Comparison of ENCODE assay signal across 13 cellular contexts in genomic region chr17:27762527-27763305, GRCh38. TPM values are rescaled to one million over a fixed set of nuclear protein-coding genes. Genes with fewer than 3 reads are reported as not detected.
DNase-seq lines count a peak whose midpoint lies in the region; ATAC-seq and TF ChIP-seq lines count a peak whose summit lies in the region.
"Had no signal": no experiment of that assay in that cellular context is flagged by ENCODE, and none has a peak within 500 bp of the region (broad histone marks: within the 10 kb centered on the region; RNA-seq: fewer than 3 reads in every experiment).

No MANE protein-coding gene starts in this region.

- POLR2A ChIA-PET in PC-3 (lab: Charles Lee; ENCODE audit: unreplicated experiment) (no interaction called here), HEK293T (lab: Yijun Ruan, JAX) (no interaction called here)

- no peak overlapping the region for H3K4me3 ChIP-seq in PC-3 (ENCODE audit: low read length)
- H3K4me3 ChIP-seq: left ventricle myocardium inferior, psoas muscle had no signal

- H3K4me3 Mint-ChIP-seq in endothelial cell (ENCODE audit: unreplicated experiment) (no peak overlapping the region), osteocyte (ENCODE audit: unreplicated experiment) (no peak overlapping the region)
- H3K4me3 Mint-ChIP-seq: activated naive CD4-positive, alpha-beta T cell treated with anti-CD3 and anti-CD28 coated beads, Interleukin-2, amount 50 U/mL, for 24 hours; CD4-positive, alpha-beta memory T cell had no signal

- peaks cover 9% of the 10 kb centered on the region; the same call in 1 of the 2 replicates for H3K27me3 ChIP-seq in PC-3 (ENCODE audit: low read length)

- H3K27me3 Mint-ChIP-seq in endothelial cell (ENCODE audit: unreplicated experiment) = peaks cover 6% of the 10 kb centered on the region
- H3K27me3 Mint-ChIP-seq in osteocyte (ENCODE audit: unreplicated experiment) = peaks cover 4% of the 10 kb centered on the region
- H3K27me3 Mint-ChIP-seq: activated naive CD4-positive, alpha-beta T cell treated with anti-CD3 and anti-CD28 coated beads, Interleukin-2, amount 50 U/mL, for 24 hours had no signal

- no peaks in the 10 kb centered on the region for H3K9me3 ChIP-seq in PC-3 (ENCODE audit: low read length)
- H3K9me3 ChIP-seq: left ventricle myocardium inferior, psoas muscle had no signal

- H3K4me1 Mint-ChIP-seq in endothelial cell (ENCODE audit: unreplicated experiment) = peaks cover 7% of the 10 kb centered on the region
- no peaks in the 10 kb centered on the region for H3K4me1 Mint-ChIP-seq in osteocyte (ENCODE audit: unreplicated experiment)
- H3K4me1 Mint-ChIP-seq: activated naive CD4-positive, alpha-beta T cell treated with anti-CD3 and anti-CD28 coated beads, Interleukin-2, amount 50 U/mL, for 24 hours had no signal

- intact Hi-C loops in PC-3 (cut with micrococcal nuclease) = no loop called here

- CTCF ChIA-PET in PC-3 (lab: Charles Lee) (no interaction called here), HEK293T (lab: Yijun Ruan, JAX) (interaction anchor here (1.1 to 5.1 kb wide), 2 partner anchors 108 to 116 kb away, joined by 4 to 34 read pairs; no protein-coding TSS in a partner anchor)

- no peak for TF ChIP-seq CTCF in PC-3 (conservative IDR thresholded peaks at IDR 0.05; ENCODE audit: low read depth, low read length)
- no peak for TF ChIP-seq CTCF in endothelial cell (IDR thresholded peaks at IDR 0.05; ENCODE audit: unreplicated experiment)
- no peak for TF ChIP-seq CTCF in osteocyte (IDR thresholded peaks at IDR 0.05)

- H3K9me3 Mint-ChIP-seq in endothelial cell (ENCODE audit: unreplicated experiment) (no peaks in the 10 kb centered on the region), osteocyte (ENCODE audit: unreplicated experiment) (no peaks in the 10 kb centered on the region)
- H3K9me3 Mint-ChIP-seq: activated naive CD4-positive, alpha-beta T cell treated with anti-CD3 and anti-CD28 coated beads, Interleukin-2, amount 50 U/mL, for 24 hours; CD4-positive, alpha-beta memory T cell had no signal

- BruUV-seq in PC-3 (replicated peaks; lab: Mats Ljungman, UMichigan) = no TSS peak

- no peaks in the 10 kb centered on the region for H3F3A ChIP-seq in PC-3 (ENCODE audit: low read length, unreplicated experiment)

- no peak overlapping the region for H2AFZ ChIP-seq in PC-3 (ENCODE audit: low read length)

- H3K9ac ChIP-seq in PC-3 (ENCODE audit: low read length) = no peak overlapping the region

- peak; percentile 34 for DNase-seq in stimulated activated CD4-positive, alpha-beta T cell treated with anti-CD3 and anti-CD28 coated beads, Interleukin-15, amount 100 ng/mL, for 24 hours
- no peak for DNase-seq in stimulated activated CD4-positive, alpha-beta T cell treated with anti-CD3 and anti-CD28 coated beads, Interleukin-12 subunit alpha, Interleukin-12 subunit beta, amount 100 ng/mL, for 4 hours
- DNase-seq in PC-3 (peak; percentile 28), endothelial cell (ENCODE audit: low spot score) (peak; percentile 59), HEK293T (ENCODE audit: extremely low spot score) (no peak), NCI-H748 treated with DMSO at 0.1 percent for 48 hours (lab: John Stamatoyannopoulos, UW) (no peak), osteocyte (ENCODE audit: extremely low spot score, unreplicated experiment) (no peak)
- DNase-seq: CD4-positive, alpha-beta memory T cell; left ventricle myocardium inferior; NCI-H510A; psoas muscle had no signal

- no peaks in the 10 kb centered on the region; the same call in 1 of the 2 replicates for H3K36me3 ChIP-seq in PC-3 (ENCODE audit: low read depth, low read length)
- H3K36me3 ChIP-seq: left ventricle myocardium inferior had no signal

- H3K79me2 ChIP-seq in PC-3 (ENCODE audit: low read length) = no peaks in the 10 kb centered on the region

- H3K36me3 Mint-ChIP-seq in endothelial cell (ENCODE audit: low read depth, unreplicated experiment) (peaks cover 4% of the 10 kb centered on the region), osteocyte (ENCODE audit: unreplicated experiment) (no peaks in the 10 kb centered on the region)
- H3K36me3 Mint-ChIP-seq: activated naive CD4-positive, alpha-beta T cell treated with anti-CD3 and anti-CD28 coated beads, Interleukin-2, amount 50 U/mL, for 24 hours; CD4-positive, alpha-beta memory T cell had no signal

- H3K27ac Mint-ChIP-seq in endothelial cell (ENCODE audit: unreplicated experiment) (peak overlapping the region; percentile 6), osteocyte (ENCODE audit: unreplicated experiment) (no peak overlapping the region)
- H3K27ac Mint-ChIP-seq: CD4-positive, alpha-beta memory T cell had no signal

- no peak overlapping the region for H3K27ac ChIP-seq in PC-3 (ENCODE audit: low read length)
- H3K27ac ChIP-seq: left ventricle myocardium inferior, psoas muscle had no signal

- no peaks in the 10 kb centered on the region for H4K20me1 ChIP-seq in PC-3 (ENCODE audit: low read length)

- no peaks in the 10 kb centered on the region for H3K4me1 ChIP-seq in PC-3 (ENCODE audit: insufficient read depth, low read length)
- H3K4me1 ChIP-seq: left ventricle myocardium inferior, psoas muscle had no signal

- ATAC-seq in PC-3 (no peak), GM18511 (IDR thresholded peaks at IDR 0.05; ENCODE audit: unreplicated experiment) (no peak)
- ATAC-seq: psoas muscle had no signal

- H3K4me2 ChIP-seq in PC-3 (ENCODE audit: low read length) = no peak overlapping the region

- H3K9me2 ChIP-seq in PC-3 (replicated peaks; ENCODE audit: low read length) = no peaks in the 10 kb centered on the region

TF ChIP-seq in HEK293T, 16 proteins besides CTCF, POLR2A, EP300 and RAD21:
- TF ChIP-seq FOXK2 (IDR thresholded peaks at IDR 0.05) = no peak
- TF ChIP-seq ELF4 (IDR thresholded peaks at IDR 0.05) = no peak
- no peak for TF ChIP-seq CTBP1 (IDR thresholded peaks at IDR 0.05; ENCODE audit: borderline replicate concordance)

RNA-seq across cellular contexts. Expression of gene NOS2, which starts 37.6 kb away (rescaled TPM):
- not detected in 2 replicates for total RNA-seq in PC-3 (2014; rRNA removed)
- 1.3 TPM for total RNA-seq in endothelial cell (ENCODE audit: unreplicated experiment)
- total RNA-seq in osteocyte = not detected in 2 replicates

Comparison
In these comparisons a context has a peak if more than half of its experiments do, and no peak if none do; other contexts are left out.
1. DNase-seq: peak in stimulated activated CD4-positive, alpha-beta T cell treated with anti-CD3 and anti-CD28 coated beads, Interleukin-15, amount 100 ng/mL, for 24 hours (single experiment), PC-3 (single experiment) and endothelial cell (single experiment); none in stimulated activated CD4-positive, alpha-beta T cell treated with anti-CD3 and anti-CD28 coated beads, Interleukin-12 subunit alpha, Interleukin-12 subunit beta, amount 100 ng/mL, for 4 hours (single experiment), HEK293T (single experiment), NCI-H748 treated with DMSO at 0.1 percent for 48 hours (single experiment) and osteocyte (single experiment).